ENCODE assay signal across 21 cellular contexts in the genomic region with DNA sequence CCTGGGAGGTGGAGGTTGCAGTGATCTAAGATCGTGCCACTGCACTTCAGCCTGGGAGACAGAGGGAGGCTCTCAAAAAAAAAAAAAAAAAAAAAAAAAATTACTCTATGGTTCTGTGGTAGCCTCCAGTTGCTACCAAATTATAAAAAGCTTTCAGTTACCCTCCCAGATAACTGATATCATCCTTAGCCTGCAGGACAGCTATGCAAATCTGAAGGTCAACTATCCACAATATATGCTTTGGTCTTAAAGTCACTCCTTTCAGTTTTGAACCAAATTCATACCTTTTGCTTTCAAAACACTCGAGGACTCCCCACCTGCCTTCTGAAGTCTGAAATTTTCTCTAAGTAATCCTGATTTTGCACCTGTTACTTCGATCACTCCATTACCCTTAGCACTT. TPM values are rescaled to one million over a fixed set of nuclear protein-coding genes. Genes with fewer than 3 reads are reported as not detected.
DNase-seq lines count a peak whose midpoint lies in the region; ATAC-seq and TF ChIP-seq lines count a peak whose summit lies in the region.
"Had no signal": no experiment of that assay in that cellular context is flagged by ENCODE, and none has a peak within 500 bp of the region (broad histone marks: within the 10 kb centered on the region; RNA-seq: fewer than 3 reads in every experiment).

No MANE protein-coding gene starts in this region.

- peaks cover 43% of the 10 kb centered on the region for H3K4me1 ChIP-seq in Karpas-422 (ENCODE audit: low read length)
- H3K4me1 ChIP-seq: SJCRH30 had no signal

- H3K4me2 ChIP-seq in Karpas-422 (ENCODE audit: low read depth, low read length, poor library complexity, severe bottlenecking): peak overlapping the region; percentile 35
- H3K4me2 ChIP-seq: GM23338 had no signal

- no peaks in the 10 kb centered on the region for H4K20me1 ChIP-seq in Karpas-422 (ENCODE audit: insufficient read depth, low read depth, low read length)

- no peak overlapping the region for H2AFZ ChIP-seq in Karpas-422 (ENCODE audit: low read length)
- H2AFZ ChIP-seq: GM23338 had no signal

- H3K4me1 Mint-ChIP-seq in nephron (peaks cover 3% of the 10 kb centered on the region), Calu3 (ENCODE audit: low read depth, unreplicated experiment) (peaks cover 7% of the 10 kb centered on the region)

- H3K27me3 Mint-ChIP-seq in nephron (ENCODE audit: low read depth) (peaks cover 43% of the 10 kb centered on the region), Calu3 (ENCODE audit: unreplicated experiment) (peaks cover 27% of the 10 kb centered on the region)

- no TSS peak for BruUV-seq in Calu3 (replicated peaks; lab: Mats Ljungman, UMichigan)

- no peaks in the 10 kb centered on the region for H3K9me3 ChIP-seq in Karpas-422 (ENCODE audit: low read length)
- H3K9me3 ChIP-seq: MG63, SJCRH30 had no signal

- intact Hi-C loops in Calu3 (cut with micrococcal nuclease; ENCODE audit: unreplicated experiment): no loop called here

- TF ChIP-seq CTCF in nephron (IDR thresholded peaks at IDR 0.05; ENCODE audit: unreplicated experiment in 3 of 3): no peak
- no peak for TF ChIP-seq CTCF in Calu3 (IDR thresholded peaks at IDR 0.05; ENCODE audit: unreplicated experiment)

- CTCF ChIA-PET in Calu3 (lab: Charles Lee): interaction anchor here (0.6 to 0.9 kb wide), 2 partner anchors 111 to 499 kb away, joined by 4 to 5 read pairs; no protein-coding TSS in a partner anchor

- H3K9me3 Mint-ChIP-seq in nephron (no peaks in the 10 kb centered on the region), Calu3 (ENCODE audit: low read depth, unreplicated experiment) (no peaks in the 10 kb centered on the region)
- H3K9me3 Mint-ChIP-seq: GM23338 had no signal

- no peak overlapping the region for H3K9ac ChIP-seq in Karpas-422 (ENCODE audit: low read length)

- peak; percentile 49 for ATAC-seq in GM18498 (IDR thresholded peaks at IDR 0.05; ENCODE audit: unreplicated experiment)
- peak; percentile 40 for ATAC-seq in GM21390 (IDR thresholded peaks at IDR 0.05; ENCODE audit: unreplicated experiment)
- ATAC-seq in HG03565 (IDR thresholded peaks at IDR 0.05; ENCODE audit: unreplicated experiment): no peak
- ATAC-seq: GM23338 had no signal

- H3K27ac ChIP-seq in Karpas-422 (ENCODE audit: low read length): peak overlapping the region; percentile 57
- H3K27ac ChIP-seq: RWPE1, SJCRH30 had no signal

- peaks cover 12% of the 10 kb centered on the region; the same call in 1 of the 2 replicates for H3K36me3 ChIP-seq in Karpas-422 (ENCODE audit: insufficient read depth, low read length)
- H3K36me3 ChIP-seq: MG63 had no signal

- DNase-seq in Karpas-422 (no peak), Calu3 (no peak)
- no peak for DNase-seq in effector CD8-positive, alpha-beta T cell (lab: John Stamatoyannopoulos, UW)
- DNase-seq: ACHN, AML-193, DMS153, EL, KG1, MG63, NCI-H1105, NCI-H1694, NCI-H510A treated with DMSO at 0.1 percent for 48 hours, SJCRH30, T-helper 2 cell had no signal

- H3K27me3 ChIP-seq in Karpas-422 (ENCODE audit: low read length): no peaks in the 10 kb centered on the region
- H3K27me3 ChIP-seq: MG63, SJCRH30 had no signal

- H3K36me3 Mint-ChIP-seq in nephron (ENCODE audit: low read depth): peaks cover 19% of the 10 kb centered on the region
- H3K36me3 Mint-ChIP-seq in Calu3 (ENCODE audit: insufficient read depth, unreplicated experiment): peaks cover 15% of the 10 kb centered on the region

- H3K4me3 Mint-ChIP-seq in nephron (peak overlapping the region; percentile 26 to 52 (median 40)), Calu3 (ENCODE audit: low read depth, unreplicated experiment) (no peak overlapping the region)
- H3K4me3 Mint-ChIP-seq: CD14-positive monocyte, GM23338 had no signal

- no peak overlapping the region for H3K27ac Mint-ChIP-seq in nephron
- no peak overlapping the region for H3K27ac Mint-ChIP-seq in Calu3 (ENCODE audit: unreplicated experiment)
- H3K27ac Mint-ChIP-seq: GM23338 had no signal

- H3K4me3 ChIP-seq in Karpas-422 (ENCODE audit: low read length): no peak overlapping the region
- H3K4me3 ChIP-seq: GM23338, MG63, SJCRH30 had no signal

- no peaks in the 10 kb centered on the region for H3K9me2 ChIP-seq in Karpas-422 (replicated peaks; ENCODE audit: insufficient read depth, low read length)

- H3K79me2 ChIP-seq in Karpas-422 (ENCODE audit: low read length): no peaks in the 10 kb centered on the region

RNA-seq across cellular contexts. Expression of a gene that starts 3.1 kb away (rescaled TPM):
- 9.2 and 20.8 TPM in 2 replicates for total RNA-seq in Karpas-422 (2014; rRNA removed; shearing (Covaris generic); ENCODE audit: low replicate concordance)
- total RNA-seq in Calu3 (2022): not detected in 2 replicates
- total RNA-seq: SJCRH30 had no signal

RNA-seq across cellular contexts. Expression of a gene that starts 40.1 kb away (rescaled TPM):
- 20.6 and 25.2 TPM in 2 replicates for total RNA-seq in Karpas-422 (2014; rRNA removed; shearing (Covaris generic); ENCODE audit: low replicate concordance)
- total RNA-seq in Calu3 (2022): 50.3 and 51.6 TPM in 2 replicates
